In the genomic region with DNA sequence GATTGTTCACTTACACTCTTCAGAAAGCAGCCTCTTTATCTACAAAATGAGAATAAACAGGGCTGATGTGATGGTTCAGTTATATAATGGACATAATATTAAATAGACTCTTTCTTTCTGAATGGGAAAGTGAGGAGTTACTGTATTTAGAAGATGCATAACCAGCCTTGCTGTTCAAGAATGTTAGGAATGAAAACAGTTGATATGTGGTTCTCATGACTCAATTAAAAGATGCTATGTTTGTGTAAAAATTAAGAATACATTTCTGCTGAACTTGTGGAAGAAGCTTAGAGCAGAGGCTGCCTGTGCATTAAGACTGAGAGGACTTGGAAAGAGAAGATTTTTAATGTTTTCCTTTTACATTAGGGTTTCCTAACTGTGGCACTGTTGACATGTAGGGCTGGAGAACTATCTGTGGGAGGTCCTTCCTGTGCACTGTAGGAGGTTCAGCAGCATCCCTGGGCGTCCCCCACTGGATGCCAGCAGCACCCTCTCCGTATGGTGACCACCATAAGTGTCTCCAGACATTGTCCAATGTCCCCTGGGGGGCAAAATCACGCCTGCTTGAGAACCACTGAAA, we compare ENCODE assay signal across 2 cellular contexts.
TF ChIP-seq lines count a peak whose summit lies in the region.

No MANE protein-coding gene starts in this region.

TF ChIP-seq in SK-N-SH treated with all-trans-retinoic acid at 6 μM for 48 hours, 23 proteins besides CTCF, POLR2A, EP300 and RAD21 (continued from another document):
- TF ChIP-seq, protein P1, sequence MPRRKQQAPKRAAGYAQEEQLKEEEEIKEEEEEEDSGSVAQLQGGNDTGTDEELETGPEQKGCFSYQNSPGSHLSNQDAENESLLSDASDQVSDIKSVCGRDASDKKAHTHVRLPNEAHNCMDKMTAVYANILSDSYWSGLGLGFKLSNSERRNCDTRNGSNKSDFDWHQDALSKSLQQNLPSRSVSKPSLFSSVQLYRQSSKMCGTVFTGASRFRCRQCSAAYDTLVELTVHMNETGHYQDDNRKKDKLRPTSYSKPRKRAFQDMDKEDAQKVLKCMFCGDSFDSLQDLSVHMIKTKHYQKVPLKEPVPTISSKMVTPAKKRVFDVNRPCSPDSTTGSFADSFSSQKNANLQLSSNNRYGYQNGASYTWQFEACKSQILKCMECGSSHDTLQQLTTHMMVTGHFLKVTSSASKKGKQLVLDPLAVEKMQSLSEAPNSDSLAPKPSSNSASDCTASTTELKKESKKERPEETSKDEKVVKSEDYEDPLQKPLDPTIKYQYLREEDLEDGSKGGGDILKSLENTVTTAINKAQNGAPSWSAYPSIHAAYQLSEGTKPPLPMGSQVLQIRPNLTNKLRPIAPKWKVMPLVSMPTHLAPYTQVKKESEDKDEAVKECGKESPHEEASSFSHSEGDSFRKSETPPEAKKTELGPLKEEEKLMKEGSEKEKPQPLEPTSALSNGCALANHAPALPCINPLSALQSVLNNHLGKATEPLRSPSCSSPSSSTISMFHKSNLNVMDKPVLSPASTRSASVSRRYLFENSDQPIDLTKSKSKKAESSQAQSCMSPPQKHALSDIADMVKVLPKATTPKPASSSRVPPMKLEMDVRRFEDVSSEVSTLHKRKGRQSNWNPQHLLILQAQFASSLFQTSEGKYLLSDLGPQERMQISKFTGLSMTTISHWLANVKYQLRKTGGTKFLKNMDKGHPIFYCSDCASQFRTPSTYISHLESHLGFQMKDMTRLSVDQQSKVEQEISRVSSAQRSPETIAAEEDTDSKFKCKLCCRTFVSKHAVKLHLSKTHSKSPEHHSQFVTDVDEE (CRISPR knock-in tag; IDR thresholded peaks at IDR 0.05) = no peak
- no peak for TF ChIP-seq SNAI2 (CRISPR knock-in tag; IDR thresholded peaks at IDR 0.05)
- TF ChIP-seq, protein P2, sequence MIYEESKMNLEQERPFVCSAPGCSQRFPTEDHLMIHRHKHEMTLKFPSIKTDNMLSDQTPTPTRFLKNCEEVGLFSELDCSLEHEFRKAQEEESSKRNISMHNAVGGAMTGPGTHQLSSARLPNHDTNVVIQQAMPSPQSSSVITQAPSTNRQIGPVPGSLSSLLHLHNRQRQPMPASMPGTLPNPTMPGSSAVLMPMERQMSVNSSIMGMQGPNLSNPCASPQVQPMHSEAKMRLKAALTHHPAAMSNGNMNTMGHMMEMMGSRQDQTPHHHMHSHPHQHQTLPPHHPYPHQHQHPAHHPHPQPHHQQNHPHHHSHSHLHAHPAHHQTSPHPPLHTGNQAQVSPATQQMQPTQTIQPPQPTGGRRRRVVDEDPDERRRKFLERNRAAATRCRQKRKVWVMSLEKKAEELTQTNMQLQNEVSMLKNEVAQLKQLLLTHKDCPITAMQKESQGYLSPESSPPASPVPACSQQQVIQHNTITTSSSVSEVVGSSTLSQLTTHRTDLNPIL (CRISPR knock-in tag; IDR thresholded peaks at IDR 0.05; ENCODE audit: low read depth) = no peak
- TF ChIP-seq BACH2 (CRISPR knock-in tag; IDR thresholded peaks at IDR 0.05; ENCODE audit: borderline replicate concordance) = no peak
- TF ChIP-seq OSR1 (CRISPR knock-in tag; IDR thresholded peaks at IDR 0.05) = no peak
- no peak for TF ChIP-seq ZFP3 (CRISPR knock-in tag; IDR thresholded peaks at IDR 0.05)
- TF ChIP-seq ZNF70 (CRISPR knock-in tag; IDR thresholded peaks at IDR 0.05) = no peak
- TF ChIP-seq PPARA (CRISPR knock-in tag; IDR thresholded peaks at IDR 0.05; ENCODE audit: borderline replicate concordance) = no peak
- TF ChIP-seq, protein P3, sequence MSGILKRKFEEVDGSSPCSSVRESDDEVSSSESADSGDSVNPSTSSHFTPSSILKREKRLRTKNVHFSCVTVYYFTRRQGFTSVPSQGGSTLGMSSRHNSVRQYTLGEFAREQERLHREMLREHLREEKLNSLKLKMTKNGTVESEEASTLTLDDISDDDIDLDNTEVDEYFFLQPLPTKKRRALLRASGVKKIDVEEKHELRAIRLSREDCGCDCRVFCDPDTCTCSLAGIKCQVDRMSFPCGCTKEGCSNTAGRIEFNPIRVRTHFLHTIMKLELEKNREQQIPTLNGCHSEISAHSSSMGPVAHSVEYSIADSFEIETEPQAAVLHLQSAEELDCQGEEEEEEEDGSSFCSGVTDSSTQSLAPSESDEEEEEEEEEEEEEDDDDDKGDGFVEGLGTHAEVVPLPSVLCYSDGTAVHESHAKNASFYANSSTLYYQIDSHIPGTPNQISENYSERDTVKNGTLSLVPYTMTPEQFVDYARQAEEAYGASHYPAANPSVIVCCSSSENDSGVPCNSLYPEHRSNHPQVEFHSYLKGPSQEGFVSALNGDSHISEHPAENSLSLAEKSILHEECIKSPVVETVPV (CRISPR knock-in tag; IDR thresholded peaks at IDR 0.05) = no peak
- no peak for TF ChIP-seq ARNTL (CRISPR knock-in tag; IDR thresholded peaks at IDR 0.05; ENCODE audit: borderline replicate concordance, low read depth)
- no peak for TF ChIP-seq ZFP30 (CRISPR knock-in tag; IDR thresholded peaks at IDR 0.05)
- TF ChIP-seq ZNF8 (CRISPR knock-in tag; IDR thresholded peaks at IDR 0.05) = no peak
- TF ChIP-seq TCF4 (CRISPR knock-in tag; IDR thresholded peaks at IDR 0.05; ENCODE audit: borderline replicate concordance) = no peak
- no peak for TF ChIP-seq ESRRG (CRISPR knock-in tag; IDR thresholded peaks at IDR 0.05)

TF ChIP-seq in SK-N-SH, 30 proteins besides CTCF, POLR2A, EP300 and RAD21 (continued from another document):
- no peak for TF ChIP-seq RFX5 (IDR thresholded peaks at IDR 0.05; ENCODE audit: low read length)
TF ChIP-seq in SK-N-SH: peak in this region for 0.
